In genomic region chr1:42686418-42686817, GRCh38 we compare ENCODE assay signal across 14 cellular contexts. TPM values are rescaled to one million over a fixed set of nuclear protein-coding genes. Genes with fewer than 3 reads are reported as not detected.
DNase-seq lines count a peak whose midpoint lies in the region; ATAC-seq, FAIRE-seq and TF ChIP-seq lines count a peak whose summit lies in the region.
"Had no signal": no experiment of that assay in that cellular context is flagged by ENCODE, and none has a peak within 500 bp of the region (broad histone marks: within the 10 kb centered on the region; RNA-seq: fewer than 3 reads in every experiment).

No MANE protein-coding gene starts in this region.

- peaks cover 32% of the 10 kb centered on the region for H3K4me1 ChIP-seq in endothelial cell of umbilical vein (ENCODE audit: control insufficient read depth, extremely low read depth, insufficient read depth, low read length)

- POLR2A ChIA-PET in endothelial cell of umbilical vein (lab: Charles Lee): no interaction called here

- ATAC-seq in stimulated activated naive CD8-positive, alpha-beta T cell treated with anti-CD3 and anti-CD28 coated beads, Interleukin-15, Interleukin-2, amounts not matched to agents 100 U/mL and 50 U/mL, for 24 hours: no peak

- H3K9me1 ChIP-seq in endothelial cell of umbilical vein (replicated peaks; ENCODE audit: control insufficient read depth, extremely low read depth, insufficient read depth, low read length): no peaks in the 10 kb centered on the region

- H3K9me3 ChIP-seq in SK-N-MC (ENCODE audit: low read depth, low read length) (no peaks in the 10 kb centered on the region), endothelial cell of umbilical vein (replicated peaks; ENCODE audit: control insufficient read depth, insufficient read depth, low read length) (no peaks in the 10 kb centered on the region)

- intact Hi-C loops in endothelial cell of umbilical vein (cut with micrococcal nuclease): loop anchor here (10.0 kb wide), 1 partner anchor 352 kb away; the partner anchor contains the start of gene FOXJ3

- peaks cover 84% of the 10 kb centered on the region for H3K36me3 ChIP-seq in SK-N-MC (ENCODE audit: insufficient read depth, low read length)
- H3K36me3 ChIP-seq in endothelial cell of umbilical vein (ENCODE audit: control insufficient read depth in 2 of 2, extremely low read depth in 1 of 2, insufficient read depth in 2 of 2, low read length in 2 of 2): no peaks in the 10 kb centered on the region
- H3K36me3 ChIP-seq in H7 (replicated peaks; ENCODE audit: control insufficient read depth, insufficient read depth, low read length): peaks cover 6% of the 10 kb centered on the region

- no peak overlapping the region for H3K27ac ChIP-seq in SK-N-MC
- H3K27ac ChIP-seq in endothelial cell of umbilical vein (ENCODE audit: insufficient read depth, low read depth, low read length): no peak overlapping the region

- H3K36me3 Mint-ChIP-seq in stimulated activated naive CD8-positive, alpha-beta T cell treated with anti-CD3 and anti-CD28 coated beads, Interleukin-15, Interleukin-2, amounts not matched to agents 100 ng/mL and 50 ng/mL, for 24 hours (ENCODE audit: low read depth): peaks cover 82% of the 10 kb centered on the region

- no peaks in the 10 kb centered on the region for H3K9me3 Mint-ChIP-seq in stimulated activated naive CD8-positive, alpha-beta T cell treated with anti-CD3 and anti-CD28 coated beads, Interleukin-15, Interleukin-2, amounts not matched to agents 100 ng/mL and 50 ng/mL, for 24 hours

- H3K27ac Mint-ChIP-seq in stimulated activated naive CD8-positive, alpha-beta T cell treated with anti-CD3 and anti-CD28 coated beads, Interleukin-15, Interleukin-2, amounts not matched to agents 100 ng/mL and 50 ng/mL, for 24 hours: no peak overlapping the region

- peaks cover 40% of the 10 kb centered on the region for H4K20me1 ChIP-seq in endothelial cell of umbilical vein (replicated peaks; ENCODE audit: control insufficient read depth, extremely low read depth, insufficient read depth, low read length)

- CTCF ChIA-PET in endothelial cell of umbilical vein (lab: Charles Lee): interaction anchor here (1.0 to 1.5 kb wide), 3 partner anchors 18 to 112 kb away, joined by 3 to 4 read pairs (median 3); partner anchors contain the start of genes C1orf50 and P3H1

- no TSS peak for BruUV-seq in endothelial cell of umbilical vein (replicated peaks; lab: Mats Ljungman, UMichigan)

- H3K4me2 ChIP-seq in endothelial cell of umbilical vein (ENCODE audit: insufficient read depth, low read length): peak overlapping the region; percentile 85

- no peak for DNase-seq in stimulated activated naive CD8-positive, alpha-beta T cell treated with anti-CD3 and anti-CD28 coated beads, Interleukin-15, Interleukin-2, amounts not matched to agents 100 U/mL and 50 U/mL, for 24 hours
- DNase-seq in SK-N-MC (ENCODE audit: low read depth, low spot score): no peak
- DNase-seq in endothelial cell of umbilical vein (ENCODE audit: low read depth, low spot score): no peak
- no peak for DNase-seq in NCI-H82 (lab: John Stamatoyannopoulos, UW)
- DNase-seq in central memory CD4-positive, alpha-beta T cell: no peak
- DNase-seq in H7: no peak
- DNase-seq in hippocampal formation (lab: John Stamatoyannopoulos, UW): no peak
- DNase-seq: kidney glomerular epithelial cell; NCI-H1092; NCI-H526 treated with DMSO at 0.1 percent for 48 hours; nucleus accumbens; stimulated activated CD4-positive, alpha-beta T cell treated with anti-CD3 and anti-CD28 coated beads, Interleukin-4, amount 100 ng/mL, for 4 hours had no signal

- peaks cover 86% of the 10 kb centered on the region for H3K4me1 Mint-ChIP-seq in stimulated activated naive CD8-positive, alpha-beta T cell treated with anti-CD3 and anti-CD28 coated beads, Interleukin-15, Interleukin-2, amounts not matched to agents 100 ng/mL and 50 ng/mL, for 24 hours (ENCODE audit: low read depth)

- peak overlapping the region; percentile 98 for H3K4me3 Mint-ChIP-seq in stimulated activated naive CD8-positive, alpha-beta T cell treated with anti-CD3 and anti-CD28 coated beads, Interleukin-15, Interleukin-2, amounts not matched to agents 100 ng/mL and 50 ng/mL, for 24 hours

- dilution Hi-C loops in endothelial cell of umbilical vein (cut with MboI; ENCODE audit: extremely low pct_ligation_motif_present, low sequenced_read_pairs): no loop called here

- no peak overlapping the region for H2AFZ ChIP-seq in endothelial cell of umbilical vein (ENCODE audit: low read depth, low read length)

- peak overlapping the region; percentile 93 for H3K4me3 ChIP-seq in SK-N-MC
- peak overlapping the region in 1 of 3 experiments; percentile 18 for H3K4me3 ChIP-seq in endothelial cell of umbilical vein (replicated peaks in 1 of 3; ENCODE audit: insufficient read depth in 1 of 3, low read depth in 1 of 3, low read length in 3 of 3)
- H3K4me3 ChIP-seq in H7 (ENCODE audit: insufficient read depth, low read depth, low read length): no peak overlapping the region

- H3K27me3 ChIP-seq in endothelial cell of umbilical vein (ENCODE audit: control insufficient read depth in 2 of 2, insufficient read depth in 2 of 2, low read length in 2 of 2): no peaks in the 10 kb centered on the region
- H3K27me3 ChIP-seq in H7 (ENCODE audit: control insufficient read depth, insufficient read depth, low read length): no peaks in the 10 kb centered on the region

- H3K79me2 ChIP-seq in endothelial cell of umbilical vein (ENCODE audit: control insufficient read depth, insufficient read depth, low read length): peaks cover 93% of the 10 kb centered on the region

- TF ChIP-seq CTCF in endothelial cell of umbilical vein (IDR thresholded peaks at IDR 0.05; ENCODE audit: extremely low read depth in 1 of 2, insufficient read depth in 1 of 2, low read depth in 1 of 2, low read length in 2 of 2): no peak

- no peak for FAIRE-seq in endothelial cell of umbilical vein (lab: Jason Lieb, UNC)

- H3K9ac ChIP-seq in SK-N-MC (ENCODE audit: insufficient read length) (peak overlapping the region; percentile 94), endothelial cell of umbilical vein (replicated peaks; ENCODE audit: extremely low read depth, insufficient read depth, low read length) (no peak overlapping the region)

- no peak for TF ChIP-seq POLR2A in endothelial cell of umbilical vein (IDR thresholded peaks at IDR 0.05; ENCODE audit: low read depth, low read length)

- no peaks in the 10 kb centered on the region for H3K27me3 Mint-ChIP-seq in stimulated activated naive CD8-positive, alpha-beta T cell treated with anti-CD3 and anti-CD28 coated beads, Interleukin-15, Interleukin-2, amounts not matched to agents 100 ng/mL and 50 ng/mL, for 24 hours

TF ChIP-seq in endothelial cell of umbilical vein, 7 proteins besides CTCF, POLR2A, EP300 and RAD21:
- no peak for TF ChIP-seq POLR2AphosphoS5 (IDR thresholded peaks at IDR 0.05; ENCODE audit: insufficient read depth, low read depth, low read length)
- no peak for TF ChIP-seq MYC (IDR thresholded peaks at IDR 0.05; ENCODE audit: low read depth, low read length)
- TF ChIP-seq EZH2 (IDR thresholded peaks at IDR 0.05; ENCODE audit: borderline replicate concordance, low read depth, low read length, severe bottlenecking): no peak
TF ChIP-seq in endothelial cell of umbilical vein: peak in this region for 0.

RNA-seq across cellular contexts. Expression of gene YBX1, which starts 4.2 kb away (rescaled TPM):
- total RNA-seq in endothelial cell of umbilical vein: 783 and 829 TPM in 2 replicates
- polyA plus RNA-seq in endothelial cell of umbilical vein: 271 and 430 TPM in 2 replicates
- polyA plus RNA-seq in endothelial cell of umbilical vein (2011; cell fraction: cytosol; rRNA removed): 740 and 881 TPM in 2 replicates
- polyA plus RNA-seq in endothelial cell of umbilical vein (2011; cell fraction: nucleus; rRNA removed): 258 and 328 TPM in 2 replicates
- 792 and 950 TPM in 2 replicates for polyA plus RNA-seq in endothelial cell of umbilical vein (2012)
- polyA minus RNA-seq in endothelial cell of umbilical vein: 262 and 279 TPM in 2 replicates
- polyA minus RNA-seq in endothelial cell of umbilical vein (2011; cell fraction: cytosol; rRNA and poly(A)+ RNA removed): 377 TPM
- polyA minus RNA-seq in endothelial cell of umbilical vein (2011; cell fraction: nucleus; rRNA and poly(A)+ RNA removed): 44.3 and 52.1 TPM in 2 replicates
- total RNA-seq in H7 (2014; rRNA removed; shearing (Covaris generic)): 1,494 and 1,850 TPM in 2 replicates

RNA-seq across cellular contexts. Expression of gene PPIH, which starts 28.2 kb away (rescaled TPM):
- 49.3 and 52.1 TPM in 2 replicates for total RNA-seq in endothelial cell of umbilical vein
- polyA plus RNA-seq in endothelial cell of umbilical vein: 40.0 and 55.2 TPM in 2 replicates
- polyA plus RNA-seq in endothelial cell of umbilical vein (2011; cell fraction: cytosol; rRNA removed): 63.1 and 73.6 TPM in 2 replicates
- polyA plus RNA-seq in endothelial cell of umbilical vein (2011; cell fraction: nucleus; rRNA removed): 35.2 and 57.0 TPM in 2 replicates
- 38.0 and 57.7 TPM in 2 replicates for polyA plus RNA-seq in endothelial cell of umbilical vein (2012)
- polyA minus RNA-seq in endothelial cell of umbilical vein: 26.0 and 34.8 TPM in 2 replicates
- polyA minus RNA-seq in endothelial cell of umbilical vein (2011; cell fraction: cytosol; rRNA and poly(A)+ RNA removed): 30.5 TPM
- polyA minus RNA-seq in endothelial cell of umbilical vein (2011; cell fraction: nucleus; rRNA and poly(A)+ RNA removed): 10.5 and 14.0 TPM in 2 replicates
- total RNA-seq in H7 (2014; rRNA removed; shearing (Covaris generic)): 75.7 and 81.8 TPM in 2 replicates

RNA-seq across cellular contexts. Expression of gene CLDN19, which starts 53.6 kb away (rescaled TPM):
- total RNA-seq in endothelial cell of umbilical vein: not detected in 2 replicates
- polyA plus RNA-seq in endothelial cell of umbilical vein: not detected in 2 replicates
- not detected in 2 replicates for polyA plus RNA-seq in endothelial cell of umbilical vein (2011; cell fraction: cytosol; rRNA removed)
- polyA plus RNA-seq in endothelial cell of umbilical vein (2011; cell fraction: nucleus; rRNA removed): not detected in 2 replicates
- polyA plus RNA-seq in endothelial cell of umbilical vein (2012): not detected in 2 replicates
- polyA minus RNA-seq in endothelial cell of umbilical vein: not detected in 2 replicates
- polyA minus RNA-seq in endothelial cell of umbilical vein (2011; cell fraction: cytosol; rRNA and poly(A)+ RNA removed): not detected
- not detected in 2 replicates for polyA minus RNA-seq in endothelial cell of umbilical vein (2011; cell fraction: nucleus; rRNA and poly(A)+ RNA removed)
- total RNA-seq in H7 (2014; rRNA removed; shearing (Covaris generic)): 11.0 and 12.2 TPM in 2 replicates
- total RNA-seq: temporal lobe had no signal

Comparison
In these comparisons a context has a peak if more than half of its experiments do, and no peak if none do; other contexts are left out.
1. RNA of gene CLDN19, which starts 53.6 kb away (total RNA-seq): 11.0 to 12.2 TPM in H7; not detected in endothelial cell of umbilical vein; every median in the first group is over 10 times any median in the second.